ENCODE assay signal across 25 cellular contexts in the genomic region with DNA sequence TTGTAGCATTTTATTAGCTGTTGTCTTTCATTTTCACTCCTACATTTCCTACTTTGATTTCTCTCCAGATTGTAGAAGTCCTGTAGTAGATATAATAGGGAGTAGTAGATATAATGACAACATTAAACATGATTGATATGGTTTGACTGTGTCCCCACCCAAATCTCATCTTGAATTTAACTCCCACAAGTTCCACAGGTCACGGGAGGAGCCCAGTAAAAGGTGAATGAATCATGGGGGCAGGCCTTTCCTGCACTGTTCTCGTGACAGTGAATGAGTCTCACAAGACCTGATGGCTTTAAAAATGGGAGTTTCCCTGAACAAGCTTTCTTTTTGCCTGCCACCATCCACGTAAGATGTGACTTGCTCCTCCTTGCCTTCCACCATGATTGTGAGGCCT.
"Had no signal": no experiment of that assay in that cellular context is flagged by ENCODE, and none has a peak within 500 bp of the region (broad histone marks: within the 10 kb centered on the region; RNA-seq: fewer than 3 reads in every experiment).

No MANE protein-coding gene starts in this region.

- FAIRE-seq: HTR-8/SVneo, RCC 7860 had no signal

- DNase-seq: Karpas-422, KG1, MG63, NCI-H1092, NCI-H1105 treated with DMSO at 0.1 percent for 48 hours, NCI-H1417 treated with DMSO at 0.1 percent for 48 hours, NCI-H146, NCI-H1694 treated with DMSO at 0.1 percent for 48 hours, NCI-H1930, NCI-H2081, NCI-H2107, NCI-H226, NCI-H446, NCI-H510A, NCI-H524 treated with DMSO at 0.1 percent for 48 hours, NCI-H69, NCI-H774, Right ventricle myocardium superior, RPMI8226, SIG-M5 had no signal

- H3K4me3 ChIP-seq: MG63, SJSA1, SK-N-MC had no signal

- H3K36me3 ChIP-seq: MG63 had no signal

- H3K27ac ChIP-seq: HL-60, SJSA1, SK-N-MC had no signal

- H3K27me3 ChIP-seq: MG63, SJSA1 had no signal
